Comparison of ENCODE assay signal across 16 cellular contexts in the genomic region with DNA sequence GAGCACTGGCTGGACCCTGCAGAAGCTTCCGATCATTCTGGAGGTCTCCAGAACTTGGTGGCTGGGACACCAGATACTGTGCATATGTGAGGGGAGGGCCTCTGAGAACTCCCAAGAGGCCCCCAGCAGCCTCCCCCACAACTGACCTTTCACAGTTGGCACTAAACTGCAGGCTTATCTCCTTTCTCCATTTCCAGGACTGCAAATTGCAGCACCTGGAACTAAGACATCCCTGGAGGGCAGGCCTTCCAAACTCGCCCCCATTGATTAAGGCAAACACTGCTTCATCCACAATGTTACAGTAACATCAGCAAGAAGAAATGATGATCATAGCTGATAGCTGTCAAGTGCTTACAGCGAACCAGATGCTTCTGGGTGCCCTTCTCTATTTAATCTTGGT.
DNase-seq lines count a peak whose midpoint lies in the region; ATAC-seq and TF ChIP-seq lines count a peak whose summit lies in the region.
"Had no signal": no experiment of that assay in that cellular context is flagged by ENCODE, and none has a peak within 500 bp of the region (broad histone marks: within the 10 kb centered on the region; RNA-seq: fewer than 3 reads in every experiment).

No MANE protein-coding gene starts in this region.

- H3K79me2 ChIP-seq in SK-N-SH (ENCODE audit: insufficient read depth) (no peaks in the 10 kb centered on the region), osteoblast (ENCODE audit: insufficient read depth, low read length) (peaks cover 35% of the 10 kb centered on the region)

- WGBS in SK-N-SH (ENCODE audit: low lambda C conversion rate) = 85% methylated on average over 3 of the region's 3 CpGs
- WGBS in esophagus muscularis mucosa = 76% methylated on average over 3 of the region's 3 CpGs
- WGBS in urinary bladder = 75% methylated on average over 3 of the region's 3 CpGs

- H3K27me3 ChIP-seq in SK-N-SH (ENCODE audit: insufficient read depth) = no peaks in the 10 kb centered on the region
- H3K27me3 ChIP-seq in esophagus muscularis mucosa = no peaks in the 10 kb centered on the region
- no peaks in the 10 kb centered on the region for H3K27me3 ChIP-seq in osteoblast (ENCODE audit: insufficient read depth, low read length)
- H3K27me3 ChIP-seq: body of pancreas had no signal

- CTCF ChIA-PET in SK-N-SH (lab: Yijun Ruan, JAX) = interaction anchor here (0.6 to 1.2 kb wide), 3 partner anchors 25 to 193 kb away, joined by 3 to 6 read pairs (median 3); no protein-coding TSS in a partner anchor

- intact Hi-C loops in esophagus muscularis mucosa (cut with DNase I) = no loop called here

- TF ChIP-seq POLR2A in esophagus muscularis mucosa (IDR thresholded peaks at IDR 0.05; ENCODE audit: low read depth) = no peak

- POLR2A ChIA-PET in SK-N-SH (lab: Yijun Ruan, JAX) = no interaction called here

- no peak for TF ChIP-seq CTCF in SK-N-SH (IDR thresholded peaks at IDR 0.05)
- TF ChIP-seq CTCF in esophagus muscularis mucosa (IDR thresholded peaks at IDR 0.05) = no peak
- no peak for TF ChIP-seq CTCF in osteoblast (IDR thresholded peaks at IDR 0.05; ENCODE audit: extremely low read depth, low read depth, low read length)

- H3K4me2 ChIP-seq in SK-N-SH = no peak overlapping the region
- peak overlapping the region; percentile 41 for H3K4me2 ChIP-seq in osteoblast (ENCODE audit: insufficient read depth, low read length)

- TF ChIP-seq EP300 in SK-N-SH (IDR thresholded peaks at IDR 0.05; ENCODE audit: borderline replicate concordance in 1 of 2, low read depth in 1 of 2, low read length in 1 of 2) = peak in 1 of 2 experiments; percentile 76; a peak in 2 of 4 replicates
- TF ChIP-seq EP300 in esophagus muscularis mucosa (IDR thresholded peaks at IDR 0.05) = no peak

- DNase-seq in SK-N-SH (peak; percentile 35), esophagus muscularis mucosa (ENCODE audit: extremely low spot score) (no peak), osteoblast (ENCODE audit: insufficient read length, low spot score, missing footprints) (peak; percentile 50), NCI-H524 treated with DMSO at 0.1 percent for 48 hours (lab: John Stamatoyannopoulos, UW) (no peak)
- no peak for DNase-seq in stimulated activated naive CD8-positive, alpha-beta T cell treated with anti-CD3 and anti-CD28 coated beads, Interleukin-15, Interleukin-2, amounts not matched to agents 100 U/mL and 50 U/mL, for 24 hours
- DNase-seq: activated CD8-positive, alpha-beta T cell treated with anti-CD3 and anti-CD28 coated beads, Interleukin-2, amount 10 ng/mL, durations not matched to agents 7 days and 5 days; body of pancreas; CD8-positive, alpha-beta memory T cell; effector CD4-positive, alpha-beta T cell; Kasumi-1; NCI-H1694; NCI-H774; SIG-M5 had no signal

- H3K9ac ChIP-seq in SK-N-SH = no peak overlapping the region

- ATAC-seq in SK-N-SH treated with all-trans-retinoic acid at 6 μM for 48 hours (no peak), GM21717 (IDR thresholded peaks at IDR 0.05; ENCODE audit: unreplicated experiment) (no peak)
- ATAC-seq in stimulated activated naive CD8-positive, alpha-beta T cell treated with anti-CD3 and anti-CD28 coated beads, Interleukin-15, Interleukin-2, amounts not matched to agents 100 U/mL and 50 U/mL, for 24 hours = no peak
- ATAC-seq: activated CD8-positive, alpha-beta T cell treated with anti-CD3 and anti-CD28 coated beads, Interleukin-2, amount 10 ng/mL, durations not matched to agents 7 days and 5 days; body of pancreas had no signal

- TF ChIP-seq RAD21 in SK-N-SH (IDR thresholded peaks at IDR 0.05; ENCODE audit: low read length) = no peak

- H3K27ac ChIP-seq in SK-N-SH (ENCODE audit: low read depth in 2 of 2, low read length in 1 of 2) (peak overlapping the region in 1 of 2 experiments; percentile 50; a peak in 1 of 4 replicates), esophagus muscularis mucosa (replicated peaks in 1 of 4) (peak overlapping the region in 3 of 4 donors; percentile 7 to 78 (median 42)), osteoblast (ENCODE audit: low read depth, low read length) (peak overlapping the region; percentile 49), urinary bladder (ENCODE audit: low read depth) (peak overlapping the region; percentile 35)
- H3K27ac ChIP-seq: body of pancreas had no signal

- H3F3A ChIP-seq in SK-N-SH (replicated peaks; ENCODE audit: insufficient read depth) = no peaks in the 10 kb centered on the region

- H3K36me3 ChIP-seq in SK-N-SH (replicated peaks in 1 of 2; ENCODE audit: control insufficient read depth in 1 of 2, insufficient read depth in 2 of 2, low read length in 1 of 2) (no peaks in the 10 kb centered on the region), esophagus muscularis mucosa (no peaks in the 10 kb centered on the region), osteoblast (ENCODE audit: insufficient read depth, low read length) (no peaks in the 10 kb centered on the region), urinary bladder (ENCODE audit: insufficient read depth) (no peaks in the 10 kb centered on the region)

- H4K20me1 ChIP-seq in SK-N-SH (ENCODE audit: insufficient read depth) (no peaks in the 10 kb centered on the region), osteoblast (ENCODE audit: insufficient read depth, low read length) (no peaks in the 10 kb centered on the region)

- H3K9me3 ChIP-seq in SK-N-SH (no peaks in the 10 kb centered on the region), esophagus muscularis mucosa (no peaks in the 10 kb centered on the region), osteoblast (ENCODE audit: low read depth, low read length) (no peaks in the 10 kb centered on the region)
- H3K9me3 ChIP-seq: body of pancreas had no signal

- H3K4me1 ChIP-seq in SK-N-SH (ENCODE audit: control insufficient read depth in 1 of 2, insufficient read depth in 2 of 2, low read depth in 1 of 2, low read length in 1 of 2) (peaks cover 39 to 45% of the 10 kb centered on the region in 2 experiments), esophagus muscularis mucosa (peaks cover 52 to 64% (median 61%) of the 10 kb centered on the region in 4 donors), osteoblast (ENCODE audit: insufficient read depth, low read length) (peaks cover 61% of the 10 kb centered on the region), urinary bladder (ENCODE audit: insufficient read depth) (no peaks in the 10 kb centered on the region)

- H3K4me3 ChIP-seq in SK-N-SH (ENCODE audit: low read depth in 2 of 2, low read length in 1 of 2) (no peak overlapping the region), esophagus muscularis mucosa (no peak overlapping the region), osteoblast (ENCODE audit: insufficient read depth, low read length) (no peak overlapping the region), urinary bladder (ENCODE audit: low read depth, low read length) (no peak overlapping the region)
- H3K4me3 ChIP-seq: body of pancreas had no signal

- H2AFZ ChIP-seq in SK-N-SH (ENCODE audit: low read depth) (no peak overlapping the region), osteoblast (ENCODE audit: low read length) (peak overlapping the region; percentile 7)

- no peaks in the 10 kb centered on the region for H3K9me2 ChIP-seq in SK-N-SH

TF ChIP-seq in SK-N-SH, 30 proteins besides CTCF, POLR2A, EP300 and RAD21 (continues in another document):
- TF ChIP-seq ZBTB33 (IDR thresholded peaks at IDR 0.05; ENCODE audit: borderline replicate concordance, low read depth) (no peak), FOXJ3 (CRISPR knock-in tag; IDR thresholded peaks at IDR 0.05) (0 out of 2 replicates have a peak, but pooled peaks have one; percentile 25), FOXM1 (IDR thresholded peaks at IDR 0.05; ENCODE audit: low read depth) (no peak), EZH2phosphoT487 (IDR thresholded peaks at IDR 0.05; ENCODE audit: borderline replicate concordance, low read depth) (no peak), RCOR1 (IDR thresholded peaks at IDR 0.05; ENCODE audit: low read length) (peak; percentile 9; the same call in 1 of the 2 replicates), POLR2AphosphoS5 (IDR thresholded peaks at IDR 0.05; ENCODE audit: low read depth, low read length) (no peak)

TF ChIP-seq in SK-N-SH treated with all-trans-retinoic acid at 6 μM for 48 hours, 23 proteins besides CTCF, POLR2A, EP300 and RAD21:
- TF ChIP-seq, protein P1, sequence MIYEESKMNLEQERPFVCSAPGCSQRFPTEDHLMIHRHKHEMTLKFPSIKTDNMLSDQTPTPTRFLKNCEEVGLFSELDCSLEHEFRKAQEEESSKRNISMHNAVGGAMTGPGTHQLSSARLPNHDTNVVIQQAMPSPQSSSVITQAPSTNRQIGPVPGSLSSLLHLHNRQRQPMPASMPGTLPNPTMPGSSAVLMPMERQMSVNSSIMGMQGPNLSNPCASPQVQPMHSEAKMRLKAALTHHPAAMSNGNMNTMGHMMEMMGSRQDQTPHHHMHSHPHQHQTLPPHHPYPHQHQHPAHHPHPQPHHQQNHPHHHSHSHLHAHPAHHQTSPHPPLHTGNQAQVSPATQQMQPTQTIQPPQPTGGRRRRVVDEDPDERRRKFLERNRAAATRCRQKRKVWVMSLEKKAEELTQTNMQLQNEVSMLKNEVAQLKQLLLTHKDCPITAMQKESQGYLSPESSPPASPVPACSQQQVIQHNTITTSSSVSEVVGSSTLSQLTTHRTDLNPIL (CRISPR knock-in tag; IDR thresholded peaks at IDR 0.05; ENCODE audit: low read depth) = no peak
- no peak for TF ChIP-seq RARB (CRISPR knock-in tag; IDR thresholded peaks at IDR 0.05)
- TF ChIP-seq, protein P2, sequence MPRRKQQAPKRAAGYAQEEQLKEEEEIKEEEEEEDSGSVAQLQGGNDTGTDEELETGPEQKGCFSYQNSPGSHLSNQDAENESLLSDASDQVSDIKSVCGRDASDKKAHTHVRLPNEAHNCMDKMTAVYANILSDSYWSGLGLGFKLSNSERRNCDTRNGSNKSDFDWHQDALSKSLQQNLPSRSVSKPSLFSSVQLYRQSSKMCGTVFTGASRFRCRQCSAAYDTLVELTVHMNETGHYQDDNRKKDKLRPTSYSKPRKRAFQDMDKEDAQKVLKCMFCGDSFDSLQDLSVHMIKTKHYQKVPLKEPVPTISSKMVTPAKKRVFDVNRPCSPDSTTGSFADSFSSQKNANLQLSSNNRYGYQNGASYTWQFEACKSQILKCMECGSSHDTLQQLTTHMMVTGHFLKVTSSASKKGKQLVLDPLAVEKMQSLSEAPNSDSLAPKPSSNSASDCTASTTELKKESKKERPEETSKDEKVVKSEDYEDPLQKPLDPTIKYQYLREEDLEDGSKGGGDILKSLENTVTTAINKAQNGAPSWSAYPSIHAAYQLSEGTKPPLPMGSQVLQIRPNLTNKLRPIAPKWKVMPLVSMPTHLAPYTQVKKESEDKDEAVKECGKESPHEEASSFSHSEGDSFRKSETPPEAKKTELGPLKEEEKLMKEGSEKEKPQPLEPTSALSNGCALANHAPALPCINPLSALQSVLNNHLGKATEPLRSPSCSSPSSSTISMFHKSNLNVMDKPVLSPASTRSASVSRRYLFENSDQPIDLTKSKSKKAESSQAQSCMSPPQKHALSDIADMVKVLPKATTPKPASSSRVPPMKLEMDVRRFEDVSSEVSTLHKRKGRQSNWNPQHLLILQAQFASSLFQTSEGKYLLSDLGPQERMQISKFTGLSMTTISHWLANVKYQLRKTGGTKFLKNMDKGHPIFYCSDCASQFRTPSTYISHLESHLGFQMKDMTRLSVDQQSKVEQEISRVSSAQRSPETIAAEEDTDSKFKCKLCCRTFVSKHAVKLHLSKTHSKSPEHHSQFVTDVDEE (CRISPR knock-in tag; IDR thresholded peaks at IDR 0.05) = no peak

Comparison
In these comparisons a context has a peak if more than half of its experiments do, and no peak if none do; other contexts are left out.
1. DNase-seq: peak in SK-N-SH (single experiment) and osteoblast (single experiment); none in esophagus muscularis mucosa (single experiment), NCI-H524 treated with DMSO at 0.1 percent for 48 hours (single experiment) and stimulated activated naive CD8-positive, alpha-beta T cell treated with anti-CD3 and anti-CD28 coated beads, Interleukin-15, Interleukin-2, amounts not matched to agents 100 U/mL and 50 U/mL, for 24 hours (single experiment).